In genomic region chr6:133184798-133185380, GRCh38 we compare ENCODE assay signal across 8 cellular contexts. TPM values are rescaled to one million over a fixed set of nuclear protein-coding genes. Genes with fewer than 3 reads are reported as not detected.
A peak's percentile ranks its signal among the peaks of the same experiment; 100 is the strongest.
DNase-seq lines count a peak whose midpoint lies in the region; ATAC-seq, FAIRE-seq and TF ChIP-seq lines count a peak whose summit lies in the region.

No MANE protein-coding gene starts in this region.

- H3K4me1 ChIP-seq in cardiac muscle cell (ENCODE audit: low read depth) (peaks cover 3% of the 10 kb centered on the region), foreskin keratinocyte (no peaks in the 10 kb centered on the region)

- H3K36me3 ChIP-seq in cardiac muscle cell: no peaks in the 10 kb centered on the region

- DNase-seq in cardiac muscle cell (ENCODE audit: low read depth in 1 of 2, low spot score in 1 of 2): peak; percentile 13 to 57
- DNase-seq in Right ventricle myocardium inferior (ENCODE audit: missing footprints): no peak
- DNase-seq in RPMI7951 (ENCODE audit: low read depth): peak; percentile 3
- DNase-seq in foreskin keratinocyte: no peak
- no peak for DNase-seq in urothelium cell line (ENCODE audit: low spot score)
- no peak for DNase-seq in activated T-cell treated with anti-CD3 and anti-CD28 coated beads, Interleukin-2, amount 50 U/mL, for 48 hours

- FAIRE-seq in urothelium cell line (lab: Jason Lieb, UNC): no peak

- H3K27me3 ChIP-seq in cardiac muscle cell (no peaks in the 10 kb centered on the region), foreskin keratinocyte (no peaks in the 10 kb centered on the region)

- no peak for ATAC-seq in Right ventricle myocardium inferior
- ATAC-seq in foreskin keratinocyte: peak; percentile 28
- no peak for ATAC-seq in esophagus mucosa
- ATAC-seq in HG02759 (IDR thresholded peaks at IDR 0.05; ENCODE audit: unreplicated experiment): no peak

- no peaks in the 10 kb centered on the region for H3K9me3 ChIP-seq in cardiac muscle cell (ENCODE audit: low read depth)

- H3K4me3 ChIP-seq in cardiac muscle cell: no peak overlapping the region

- peak; percentile 63 for TF ChIP-seq CTCF in cardiac muscle cell (IDR thresholded peaks at IDR 0.05; ENCODE audit: low read depth, low read length)
- peak; percentile 70 for TF ChIP-seq CTCF in foreskin keratinocyte (conservative IDR thresholded peaks at IDR 0.05)

- intact Hi-C loops in Right ventricle myocardium inferior (cut with DNase I): loop anchor here (1.0 to 10.0 kb wide), 5 partner anchors 57 to 367 kb away; partner anchors contain the start of gene EYA4

- H3K27ac ChIP-seq in cardiac muscle cell (no peak overlapping the region), foreskin keratinocyte (no peak overlapping the region)

RNA-seq across cellular contexts. Expression of gene EYA4, which starts 56.3 kb away (rescaled TPM):
- total RNA-seq in cardiac muscle cell (0.03 TPM in 1 of 2 replicates, not detected in the other), Right ventricle myocardium inferior (19.5 TPM), foreskin keratinocyte (not detected in 2 replicates), esophagus mucosa (0.20 TPM)
- polyA plus RNA-seq in cardiac muscle cell (0.06 and 0.11 TPM in 2 replicates), foreskin keratinocyte (not detected in 2 replicates)
- total RNA-seq in RPMI7951 (2014; rRNA removed; shearing (Covaris generic)): not detected in 2 replicates

Comparison
In these comparisons a context has a peak if more than half of its experiments do, and no peak if none do; other contexts are left out.
1. DNase-seq: peak in cardiac muscle cell (2 of 2) and RPMI7951 (single experiment); none in Right ventricle myocardium inferior (single experiment), foreskin keratinocyte (0 of 2), urothelium cell line (single experiment) and activated T-cell treated with anti-CD3 and anti-CD28 coated beads, Interleukin-2, amount 50 U/mL, for 48 hours (0 of 2).
2. RNA of gene EYA4, which starts 56.3 kb away (total RNA-seq): 19.5 TPM in Right ventricle myocardium inferior (single experiment); 0.20 TPM in esophagus mucosa (single experiment), 0.03 TPM in cardiac muscle cell, not detected in RPMI7951 and not detected in foreskin keratinocyte; every median in the first group is over 10 times any median in the second.